ENCODE assay signal across 16 cellular contexts in the genomic region with DNA sequence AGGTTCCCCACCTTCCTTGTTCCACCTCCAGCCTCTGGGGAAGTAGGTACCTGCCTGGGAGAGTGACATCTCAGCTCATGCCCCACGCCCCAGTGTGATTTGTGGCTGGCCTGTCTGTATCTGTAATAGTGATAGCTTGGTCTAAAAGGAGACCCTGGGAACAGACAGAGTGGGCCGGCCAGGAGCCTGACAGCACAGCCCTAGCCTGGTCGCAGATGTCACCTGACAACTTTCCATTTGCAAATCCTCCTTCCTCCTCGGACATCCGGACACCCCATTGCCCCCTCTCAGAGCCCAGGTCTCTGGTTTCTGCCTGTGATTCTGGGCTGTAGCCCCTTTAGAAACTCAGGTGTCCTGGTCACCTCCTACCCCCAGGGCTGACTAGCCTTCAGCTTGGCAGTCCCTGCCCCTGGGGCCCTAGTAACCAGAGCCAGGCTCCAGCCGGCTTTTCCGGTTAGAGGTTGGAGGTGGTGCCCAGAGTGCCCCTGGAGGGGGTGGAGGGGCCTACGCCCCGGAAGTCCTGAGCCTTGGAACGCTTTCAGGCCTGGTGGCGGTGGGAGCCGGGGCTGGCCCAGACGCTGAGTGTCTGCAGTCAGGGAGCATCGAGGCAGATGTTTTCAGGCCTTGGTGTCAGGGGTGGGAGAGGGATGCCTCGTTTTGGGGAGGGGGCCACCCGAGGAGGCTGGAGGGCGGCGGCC. TPM values are rescaled to one million over a fixed set of nuclear protein-coding genes. Genes with fewer than 3 reads are reported as not detected.
DNase-seq lines count a peak whose midpoint lies in the region; ATAC-seq, FAIRE-seq and TF ChIP-seq lines count a peak whose summit lies in the region.
"Had no signal": no experiment of that assay in that cellular context is flagged by ENCODE, and none has a peak within 500 bp of the region (broad histone marks: within the 10 kb centered on the region; RNA-seq: fewer than 3 reads in every experiment).

No MANE protein-coding gene starts in this region.

- no peak overlapping the region for H2AK5ac ChIP-seq in H9 (ENCODE audit: insufficient read length, low read length)

- no peak overlapping the region for H3K27ac Mint-ChIP-seq in H9

- no peaks in the 10 kb centered on the region for H3K79me1 ChIP-seq in H9 (ENCODE audit: insufficient read depth, low read depth, low read length, poor library complexity, severe bottlenecking)

- no peak overlapping the region for H4K8ac ChIP-seq in H9 (replicated peaks; ENCODE audit: insufficient read length, low read depth, low read length)

- H3K27me3 ChIP-seq in H9 (ENCODE audit: insufficient read depth, low read length) (no peaks in the 10 kb centered on the region), RWPE2 (ENCODE audit: insufficient read depth, poor library complexity, severe bottlenecking) (no peaks in the 10 kb centered on the region), suprapubic skin (no peaks in the 10 kb centered on the region), psoas muscle (ENCODE audit: insufficient read depth in 3 of 3, low read length in 2 of 3) (peaks cover 0 to 21% (median 0%) of the 10 kb centered on the region in 3 donors)

- H3K36me3 ChIP-seq in RWPE2 (ENCODE audit: low read depth) (peaks cover 13% of the 10 kb centered on the region), suprapubic skin (peaks cover 9% of the 10 kb centered on the region), psoas muscle (ENCODE audit: insufficient read depth in 1 of 2, low read depth in 1 of 2) (no peaks in the 10 kb centered on the region)
- H3K36me3 ChIP-seq: esophagus muscularis mucosa had no signal

- FAIRE-seq in HTR-8/SVneo (lab: Jason Lieb, UNC) = no peak
- FAIRE-seq: colon had no signal

- H3K9me3 Mint-ChIP-seq in H9 = no peaks in the 10 kb centered on the region

- H2BK5ac ChIP-seq in H9 (ENCODE audit: insufficient read length, low read length) = no peak overlapping the region

- no peak overlapping the region for H3T11ph ChIP-seq in H9 (ENCODE audit: low read length)

- H3K23me2 ChIP-seq in H9 (ENCODE audit: insufficient read length, low read depth, low read length, poor library complexity, severe bottlenecking) = no peaks in the 10 kb centered on the region

- peaks cover 7 to 13% (median 11%) of the 10 kb centered on the region in 3 experiments; a peak in 6 of 7 replicates for H3K36me3 Mint-ChIP-seq in H9 (ENCODE audit: insufficient read depth in 1 of 3, low read depth in 3 of 3)

- no peak overlapping the region for H3K4me3 Mint-ChIP-seq in H9

- H3K4me1 ChIP-seq in H9 (ENCODE audit: insufficient read depth, low read length) (no peaks in the 10 kb centered on the region), RWPE2 (ENCODE audit: insufficient read depth, poor library complexity, severe bottlenecking) (peaks cover 14% of the 10 kb centered on the region), suprapubic skin (peaks cover 19% of the 10 kb centered on the region), psoas muscle (no peaks in the 10 kb centered on the region)
- H3K4me1 ChIP-seq: esophagus muscularis mucosa had no signal

- H4K5ac ChIP-seq in H9 (ENCODE audit: insufficient read length, low read depth, low read length) = no peak overlapping the region

- no peak for DNase-seq in H9
- DNase-seq in RWPE2 (ENCODE audit: low spot score) = no peak
- DNase-seq in islet precursor cell = peak; percentile 64
- no peak for DNase-seq in suprapubic skin (ENCODE audit: low spot score in 2 of 2)
- DNase-seq in psoas muscle = no peak
- DNase-seq in putamen (ENCODE audit: low spot score) = no peak
- no peak for DNase-seq in HTR-8/SVneo (ENCODE audit: insufficient read length, low spot score)
- DNase-seq: C1 segment of cervical spinal cord, head of caudate nucleus, Kasumi-1, NCI-H1930, T-helper 1 cell had no signal

- H4K20me1 ChIP-seq in H9 (ENCODE audit: control insufficient read depth, insufficient read depth, insufficient read length) = no peaks in the 10 kb centered on the region

- H3K23ac ChIP-seq in H9 (ENCODE audit: insufficient read length, low read depth, low read length) = no peak overlapping the region

- H3K14ac ChIP-seq in H9 (ENCODE audit: insufficient read depth, low read length) = no peak overlapping the region

- no peak overlapping the region for H2BK120ac ChIP-seq in H9 (ENCODE audit: low read depth, low read length, poor library complexity, severe bottlenecking)

- intact Hi-C loops in psoas muscle (cut with DNase I) = no loop called here

- no peak for TF ChIP-seq POLR2A in suprapubic skin (IDR thresholded peaks at IDR 0.05)

- no peak overlapping the region for H3K4me3 ChIP-seq in RWPE2 (ENCODE audit: severe bottlenecking)
- no peak overlapping the region for H3K4me3 ChIP-seq in suprapubic skin
- H3K4me3 ChIP-seq in psoas muscle = no peak overlapping the region
- H3K4me3 ChIP-seq: esophagus muscularis mucosa had no signal

- TF ChIP-seq EP300 in suprapubic skin (IDR thresholded peaks at IDR 0.05) = no peak

- no CpG with 5 or more reads among the region's 18 CpGs for WGBS in H9 (ENCODE audit: extremely low coverage, insufficient read length, low lambda C conversion rate)
- WGBS in suprapubic skin = 54% methylated on average over 4 of the region's 18 CpGs
- 37 to 46% (median 40%) methylated on average over 17 to 18 of the region's 18 CpGs for WGBS in psoas muscle, 3 donors

- H3K9me3 ChIP-seq in H9 (ENCODE audit: control insufficient read depth, low read depth, low read length) (no peaks in the 10 kb centered on the region), RWPE2 (ENCODE audit: severe bottlenecking) (no peaks in the 10 kb centered on the region), suprapubic skin (no peaks in the 10 kb centered on the region), psoas muscle (no peaks in the 10 kb centered on the region)
- H3K9me3 ChIP-seq: esophagus muscularis mucosa had no signal

- H3K27me3 Mint-ChIP-seq in H9 (ENCODE audit: low read depth) = peaks cover 3% of the 10 kb centered on the region

- TF ChIP-seq CTCF in H9 (conservative IDR thresholded peaks at IDR 0.05) (peak; percentile 24; the same call in 1 of the 3 replicates), RWPE2 (IDR thresholded peaks at IDR 0.05; ENCODE audit: poor library complexity, severe bottlenecking) (no peak), suprapubic skin (IDR thresholded peaks at IDR 0.05) (no peak), psoas muscle (IDR thresholded peaks at IDR 0.05) (no peak)

- no peak overlapping the region for H3K9ac ChIP-seq in H9 (ENCODE audit: extremely low read depth, insufficient read length, low read length)

- H2BK20ac ChIP-seq in H9 (ENCODE audit: low read depth, low read length, poor library complexity, severe bottlenecking) = no peak overlapping the region

- H4K91ac ChIP-seq in H9 (ENCODE audit: insufficient read length, low read depth, low read length) = no peak overlapping the region

- H3K27ac ChIP-seq in H9 (ENCODE audit: insufficient read length, low read depth, low read length) (no peak overlapping the region), RWPE2 (ENCODE audit: poor library complexity, severe bottlenecking) (peak overlapping the region; percentile 50), suprapubic skin (peak overlapping the region; percentile 15), psoas muscle (no peak overlapping the region)
- H3K27ac ChIP-seq: esophagus muscularis mucosa had no signal

- H3K4ac ChIP-seq in H9 (ENCODE audit: low read depth, low read length) = no peak overlapping the region

- no peak overlapping the region for H3K4me2 ChIP-seq in H9 (ENCODE audit: insufficient read depth, insufficient read length, low read length)

- peaks cover 0 to 6% of the 10 kb centered on the region in 2 experiments; a peak in 2 of 4 replicates for H3K4me1 Mint-ChIP-seq in H9

- H2BK12ac ChIP-seq in H9 (ENCODE audit: insufficient read length, low read depth, low read length) = no peak overlapping the region

- no peak overlapping the region for H2AFZ ChIP-seq in H9 (ENCODE audit: low read length)

- no peak overlapping the region for H3K56ac ChIP-seq in H9 (ENCODE audit: insufficient read length, low read depth, low read length)

- H2BK15ac ChIP-seq in H9 (ENCODE audit: low read depth, low read length) = no peak overlapping the region

- ATAC-seq in RWPE2 (ENCODE audit: low read depth) (peak; percentile 81), psoas muscle (no peak)
- ATAC-seq: left lobe of liver had no signal

- H3K79me2 ChIP-seq in H9 (ENCODE audit: insufficient read depth, low read length) = no peaks in the 10 kb centered on the region; the same call in 1 of the 2 replicates

- H3K18ac ChIP-seq in H9 (ENCODE audit: insufficient read length, low read depth, low read length) = no peak overlapping the region

RNA-seq across cellular contexts. Expression of gene LRRC8E, which starts 6.5 kb away (rescaled TPM):
- 4.6 and 4.8 TPM in 2 replicates for total RNA-seq in H9 (2021)
- 10 to 100 TPM; 15.2 to 41.6 (median 30.9) TPM for total RNA-seq in suprapubic skin
- total RNA-seq in psoas muscle = under 1 TPM; 0.07 to 0.26 (median 0.15) TPM
- under 1 TPM in 2 of 3 donors, not detected in 1; 0.03 to 0.10 TPM for polyA plus RNA-seq in psoas muscle

RNA-seq across cellular contexts. Expression of gene MAP2K7, which starts 8.9 kb away (rescaled TPM):
- total RNA-seq in H9 (2021) (47.2 and 48.1 TPM in 2 replicates), suprapubic skin (10 to 100 TPM; 25.1 to 52.4 (median 29.3) TPM), psoas muscle (10 to 100 TPM; 42.7 to 72.5 (median 55.5) TPM)
- 10 to 100 TPM; 35.4 to 43.9 (median 40.0) TPM for polyA plus RNA-seq in psoas muscle

RNA-seq across cellular contexts. Expression of gene TGFBR3L, which starts 19.9 kb away (rescaled TPM):
- total RNA-seq in H9 (2021) (5.5 and 6.5 TPM in 2 replicates), suprapubic skin (not detected), psoas muscle (10 to 100 TPM in 1 of 4 donors, 1 to 10 TPM in 3; 4.5 to 13.0 (median 7.5) TPM)
- polyA plus RNA-seq in psoas muscle = 1 to 10 TPM; 1.2 to 1.5 (median 1.3) TPM

RNA-seq across cellular contexts. Expression of gene PRR36, which starts 20.6 kb away (rescaled TPM):
- total RNA-seq in H9 (2021) = 20.4 and 21.4 TPM in 2 replicates
- total RNA-seq in suprapubic skin = 1 to 10 TPM in 1 of 4 donors, under 1 TPM in 3; 0.26 to 1.1 (median 0.74) TPM
- not detected for total RNA-seq in psoas muscle
- not detected for polyA plus RNA-seq in psoas muscle
- total RNA-seq: RPMI7951 had no signal

RNA-seq across cellular contexts. Expression of gene SNAPC2, which starts 25.4 kb away (rescaled TPM):
- total RNA-seq in H9 (2021) = 17.1 and 17.8 TPM in 2 replicates
- total RNA-seq in suprapubic skin = 10 to 100 TPM; 11.1 to 22.3 (median 19.6) TPM
- total RNA-seq in psoas muscle = 1 to 10 TPM; 4.6 to 8.7 (median 6.7) TPM
- 10 to 100 TPM in 2 of 3 donors, 1 to 10 TPM in 1; 8.4 to 16.0 (median 10.2) TPM for polyA plus RNA-seq in psoas muscle

Comparison
In these comparisons a context has a peak if more than half of its experiments do, and no peak if none do; other contexts are left out.
1. H3K27ac ChIP-seq: peak in RWPE2 (single experiment) and suprapubic skin (single experiment); none in H9 (single experiment) and psoas muscle (single experiment).